10 cellular contexts compared by ENCODE assay signal in genomic region chr9:34588671-34589370, GRCh38. TPM values are rescaled to one million over a fixed set of nuclear protein-coding genes. Genes with fewer than 3 reads are reported as not detected.
DNase-seq lines count a peak whose midpoint lies in the region; ATAC-seq and TF ChIP-seq lines count a peak whose summit lies in the region.
"Had no signal": no experiment of that assay in that cellular context is flagged by ENCODE, and none has a peak within 500 bp of the region (broad histone marks: within the 10 kb centered on the region; RNA-seq: fewer than 3 reads in every experiment).

No MANE protein-coding gene starts in this region.

- H3K4me3 ChIP-seq in SK-N-MC (peak overlapping the region; percentile 82), heart right ventricle (peak overlapping the region in 9 of 10 donors; percentile 25 to 57 (median 51)), psoas muscle (peak overlapping the region; percentile 80), GM23248 (no peak overlapping the region)

- H2AFZ ChIP-seq in GM23248: no peak overlapping the region

- intact Hi-C loops in heart right ventricle (cut with DNase I) (no loop called here), psoas muscle (cut with DNase I) (no loop called here)

- peaks cover 16 to 51% (median 36%) of the 10 kb centered on the region in 9 donors for H3K4me1 ChIP-seq in heart right ventricle
- H3K4me1 ChIP-seq in psoas muscle: peaks cover 50% of the 10 kb centered on the region
- H3K4me1 ChIP-seq in GM23248 (ENCODE audit: insufficient read depth): no peaks in the 10 kb centered on the region

- no peaks in the 10 kb centered on the region for H3K9me2 ChIP-seq in GM23248 (ENCODE audit: insufficient read depth)

- in situ Hi-C loops in G401 (cut with HindIII; ENCODE audit: low sequenced_read_pairs) (no loop called here), GM23248 (cut with MboI) (no loop called here)

- peak; percentile 76 for DNase-seq in G401 (ENCODE audit: low spot score)
- DNase-seq in SK-N-MC (ENCODE audit: low read depth, low spot score): no peak
- DNase-seq in heart right ventricle: no peak
- peak in 1 of 2 donors; percentile 70 for DNase-seq in psoas muscle
- no peak for DNase-seq in GM23248
- DNase-seq in HuH-7 (ENCODE audit: low spot score): no peak

- H3K4me2 ChIP-seq in GM23248 (ENCODE audit: unreplicated experiment): no peak overlapping the region

- H3K27me3 ChIP-seq in heart right ventricle (peaks cover 0 to 96% (median 78%) of the 10 kb centered on the region in 7 donors), psoas muscle (ENCODE audit: insufficient read depth in 3 of 3, low read length in 2 of 3) (no peaks in the 10 kb centered on the region), GM23248 (replicated peaks; ENCODE audit: insufficient read depth) (peaks cover 87% of the 10 kb centered on the region)

- ATAC-seq in heart right ventricle (no peak), psoas muscle (no peak), GM19467 (IDR thresholded peaks at IDR 0.05; ENCODE audit: unreplicated experiment) (no peak), HG03520 (IDR thresholded peaks at IDR 0.05; ENCODE audit: unreplicated experiment) (no peak)

- no peaks in the 10 kb centered on the region for H3K79me2 ChIP-seq in GM23248 (ENCODE audit: insufficient read depth)

- no peaks in the 10 kb centered on the region for H3K9me3 ChIP-seq in SK-N-MC (ENCODE audit: low read depth, low read length)
- no peaks in the 10 kb centered on the region for H3K9me3 ChIP-seq in heart right ventricle
- H3K9me3 ChIP-seq in psoas muscle: no peaks in the 10 kb centered on the region
- no peaks in the 10 kb centered on the region for H3K9me3 ChIP-seq in GM23248 (ENCODE audit: low read depth)

- H3K9ac ChIP-seq in SK-N-MC (ENCODE audit: insufficient read length) (no peak overlapping the region), GM23248 (no peak overlapping the region)

- TF ChIP-seq CTCF in heart right ventricle (IDR thresholded peaks at IDR 0.05): no peak
- TF ChIP-seq CTCF in psoas muscle (IDR thresholded peaks at IDR 0.05): no peak

- H3K27ac ChIP-seq in SK-N-MC (no peak overlapping the region), heart right ventricle (no peak overlapping the region), psoas muscle (peak overlapping the region; percentile 76), GM23248 (no peak overlapping the region)

- no peaks in the 10 kb centered on the region for H4K20me1 ChIP-seq in GM23248 (ENCODE audit: insufficient read depth)

- no peaks in the 10 kb centered on the region for H3F3A ChIP-seq in GM23248 (ENCODE audit: insufficient read depth)

- H3K36me3 ChIP-seq in SK-N-MC (ENCODE audit: insufficient read depth, low read length) (no peaks in the 10 kb centered on the region), heart right ventricle (no peaks in the 10 kb centered on the region), psoas muscle (ENCODE audit: insufficient read depth in 1 of 2, low read depth in 1 of 2) (no peaks in the 10 kb centered on the region), GM23248 (ENCODE audit: low read depth) (no peaks in the 10 kb centered on the region)

- 3% methylated on average over 51 of the region's 51 CpGs for WGBS in heart right ventricle, 2 donors
- 3 to 8% (median 4%) methylated on average over 48 to 51 of the region's 51 CpGs for WGBS in psoas muscle, 3 donors
- 1 to 2% methylated on average over 44 to 50 of the region's 51 CpGs for WGBS in GM23248 (ENCODE audit: low coverage in 1 of 2, low lambda C conversion rate in 2 of 2, missing lambda C conversion rate in 2 of 2), 2 experiments

RNA-seq across cellular contexts. Expression of gene CNTFR, which starts 0.7 kb away (rescaled TPM):
- total RNA-seq in G401 (2014; rRNA removed; shearing (Covaris generic)): 0.78 and 1.0 TPM in 2 replicates
- 1 to 10 TPM in 9 of 10 donors, under 1 TPM in 1; 0.76 to 6.2 (median 2.9) TPM for total RNA-seq in heart right ventricle
- polyA plus RNA-seq in heart right ventricle: 1 to 10 TPM; 2.9 to 5.0 TPM
- 10 to 100 TPM; 32.3 to 85.1 (median 54.7) TPM for total RNA-seq in psoas muscle
- polyA plus RNA-seq in psoas muscle: 10 to 100 TPM; 59.9 to 97.4 (median 64.4) TPM
- total RNA-seq in GM23248 (2014; rRNA removed; shearing (Covaris generic)): not detected in 2 replicates
- not detected in 2 replicates for polyA plus RNA-seq in GM23248 (2016; fragmentation: Nextera tagmentation; extraction: Ambion mirVana)
- total RNA-seq: dermis microvascular lymphatic vessel endothelial cell, pulmonary artery endothelial cell had no signal

RNA-seq across cellular contexts. Expression of gene RPP25L, which starts 23.1 kb away (rescaled TPM):
- 57.9 and 59.4 TPM in 2 replicates for total RNA-seq in G401 (2014; rRNA removed; shearing (Covaris generic))
- total RNA-seq in heart right ventricle (10 to 100 TPM; 29.2 to 48.5 (median 39.2) TPM), psoas muscle (10 to 100 TPM; 63.1 to 84.7 (median 68.3) TPM)
- polyA plus RNA-seq in heart right ventricle (10 to 100 TPM; 34.3 to 51.0 TPM), psoas muscle (100 to 1,000 TPM in 1 of 3 donors, 10 to 100 TPM in 2; 58.5 to 124 (median 70.1) TPM), GM23248 (2016; fragmentation: Nextera tagmentation; extraction: Ambion mirVana) (21.0 and 25.0 TPM in 2 replicates)
- 16.9 and 28.7 TPM in 2 replicates for total RNA-seq in GM23248 (2014; rRNA removed; shearing (Covaris generic))

RNA-seq across cellular contexts. Expression of gene DCTN3, which starts 31.5 kb away (rescaled TPM):
- total RNA-seq in G401 (2014; rRNA removed; shearing (Covaris generic)): 105 and 160 TPM in 2 replicates
- total RNA-seq in heart right ventricle: 100 to 1,000 TPM; 113 to 143 (median 129) TPM
- polyA plus RNA-seq in heart right ventricle: 100 to 1,000 TPM in 1 of 2 donors, 10 to 100 TPM in 1; 30.5 to 118 TPM
- 100 to 1,000 TPM in 2 of 4 donors, 10 to 100 TPM in 2; 79.4 to 109 (median 93.8) TPM for total RNA-seq in psoas muscle
- polyA plus RNA-seq in psoas muscle: 10 to 100 TPM; 52.7 to 96.5 (median 95.8) TPM
- total RNA-seq in GM23248 (2014; rRNA removed; shearing (Covaris generic)): 77.1 and 130 TPM in 2 replicates
- polyA plus RNA-seq in GM23248 (2016; fragmentation: Nextera tagmentation; extraction: Ambion mirVana): 148 and 161 TPM in 2 replicates

RNA-seq across cellular contexts. Expression of gene ARID3C, which starts 40.0 kb away (rescaled TPM):
- total RNA-seq in G401 (2014; rRNA removed; shearing (Covaris generic)): 1.5 TPM in 1 of 2 replicates, not detected in the other
- not detected for total RNA-seq in heart right ventricle
- not detected for polyA plus RNA-seq in heart right ventricle
- total RNA-seq in psoas muscle: under 1 TPM in 1 of 4 donors, not detected in 3; 0.16 TPM
- not detected for polyA plus RNA-seq in psoas muscle
- 0.11 and 0.38 TPM in 2 replicates for total RNA-seq in GM23248 (2014; rRNA removed; shearing (Covaris generic))
- polyA plus RNA-seq in GM23248 (2016; fragmentation: Nextera tagmentation; extraction: Ambion mirVana): not detected in 2 replicates
- total RNA-seq: dermis microvascular lymphatic vessel endothelial cell had no signal

RNA-seq across cellular contexts. Expression of gene SIGMAR1, which starts 48.8 kb away (rescaled TPM):
- 193 and 208 TPM in 2 replicates for total RNA-seq in G401 (2014; rRNA removed; shearing (Covaris generic))
- total RNA-seq in heart right ventricle: 10 to 100 TPM; 15.8 to 31.7 (median 22.3) TPM
- 10 to 100 TPM; 23.8 to 54.0 TPM for polyA plus RNA-seq in heart right ventricle
- total RNA-seq in psoas muscle: 10 to 100 TPM; 13.0 to 16.5 (median 13.8) TPM
- 10 to 100 TPM; 13.8 to 50.1 (median 20.1) TPM for polyA plus RNA-seq in psoas muscle
- 138 and 148 TPM in 2 replicates for total RNA-seq in GM23248 (2014; rRNA removed; shearing (Covaris generic))
- polyA plus RNA-seq in GM23248 (2016; fragmentation: Nextera tagmentation; extraction: Ambion mirVana): 142 and 147 TPM in 2 replicates

Comparison
In these comparisons a context has a peak if more than half of its experiments do, and no peak if none do; other contexts are left out.
1. RNA of gene CNTFR, which starts 0.7 kb away (total RNA-seq): 32.3 to 85.1 TPM in psoas muscle; 0.76 to 6.2 TPM in heart right ventricle, 0.78 to 1.0 TPM in G401 and not detected in GM23248; every median in the first group is over 4 times any median in the second.